In the genomic region with DNA sequence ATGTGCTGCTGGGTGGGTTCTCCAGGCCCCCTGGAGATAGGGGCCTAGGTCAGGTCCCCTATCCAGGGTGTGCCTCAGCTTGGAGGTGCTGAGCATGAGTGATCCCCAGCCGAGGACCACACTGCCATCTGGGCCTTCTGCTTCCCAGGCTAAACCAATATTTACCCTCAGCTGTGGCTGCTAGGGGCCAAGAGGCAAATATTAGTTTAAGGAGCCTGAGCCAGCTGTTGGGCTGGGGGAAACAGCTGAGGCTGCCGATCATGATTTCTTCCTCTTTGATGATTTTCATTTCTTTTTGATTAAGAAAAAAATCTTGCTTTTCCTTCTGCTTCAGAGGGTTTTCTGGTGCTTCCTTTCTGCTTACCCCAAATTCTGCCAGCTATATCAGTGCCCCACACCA, we compare ENCODE assay signal across 1 cellular context.
TF ChIP-seq lines count a peak whose summit lies in the region.

No MANE protein-coding gene starts in this region.

TF ChIP-seq in HepG2, 621 proteins besides CTCF, POLR2A, EP300 and RAD21 (continued from another document):
- TF ChIP-seq MED1 (CRISPR knock-in tag; IDR thresholded peaks at IDR 0.05), result peak; percentile 43; the same call in 1 of the 2 replicates
- TF ChIP-seq ATM (IDR thresholded peaks at IDR 0.05; ENCODE audit: borderline replicate concordance), result no peak
- TF ChIP-seq ELF3 (CRISPR knock-in tag; IDR thresholded peaks at IDR 0.05), result peak; percentile 70
- no peak for TF ChIP-seq ZNF678 (CRISPR knock-in tag; IDR thresholded peaks at IDR 0.05)
- TF ChIP-seq TARDBP (CRISPR knock-in tag; IDR thresholded peaks at IDR 0.05), result peak; percentile 74
- TF ChIP-seq, protein P1, sequence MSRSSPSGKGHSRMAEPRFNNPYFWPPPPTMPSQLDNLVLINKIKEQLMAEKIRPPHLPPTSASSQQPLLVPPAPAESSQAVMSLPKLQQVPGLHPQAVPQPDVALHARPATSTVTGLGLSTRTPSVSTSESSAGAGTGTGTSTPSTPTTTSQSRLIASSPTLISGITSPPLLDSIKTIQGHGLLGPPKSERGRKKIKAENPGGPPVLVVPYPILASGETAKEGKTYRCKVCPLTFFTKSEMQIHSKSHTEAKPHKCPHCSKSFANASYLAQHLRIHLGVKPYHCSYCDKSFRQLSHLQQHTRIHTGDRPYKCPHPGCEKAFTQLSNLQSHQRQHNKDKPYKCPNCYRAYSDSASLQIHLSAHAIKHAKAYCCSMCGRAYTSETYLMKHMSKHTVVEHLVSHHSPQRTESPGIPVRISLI (CRISPR knock-in tag; IDR thresholded peaks at IDR 0.05; ENCODE audit: borderline replicate concordance), result no peak
- no peak for TF ChIP-seq NCOR1 (IDR thresholded peaks at IDR 0.05; ENCODE audit: borderline replicate concordance, low read length)
- peak; percentile 65; the same call in 1 of the 2 replicates for TF ChIP-seq MIER3 (CRISPR knock-in tag; IDR thresholded peaks at IDR 0.05; ENCODE audit: borderline replicate concordance)
- TF ChIP-seq GATAD2A (CRISPR knock-in tag; IDR thresholded peaks at IDR 0.05), result peak; percentile 87
- peak; percentile 84; the same call in 1 of the 2 replicates for TF ChIP-seq ETV5 (CRISPR knock-in tag; IDR thresholded peaks at IDR 0.05; ENCODE audit: borderline replicate concordance)
- TF ChIP-seq, protein P2, sequence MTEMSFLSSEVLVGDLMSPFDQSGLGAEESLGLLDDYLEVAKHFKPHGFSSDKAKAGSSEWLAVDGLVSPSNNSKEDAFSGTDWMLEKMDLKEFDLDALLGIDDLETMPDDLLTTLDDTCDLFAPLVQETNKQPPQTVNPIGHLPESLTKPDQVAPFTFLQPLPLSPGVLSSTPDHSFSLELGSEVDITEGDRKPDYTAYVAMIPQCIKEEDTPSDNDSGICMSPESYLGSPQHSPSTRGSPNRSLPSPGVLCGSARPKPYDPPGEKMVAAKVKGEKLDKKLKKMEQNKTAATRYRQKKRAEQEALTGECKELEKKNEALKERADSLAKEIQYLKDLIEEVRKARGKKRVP (CRISPR knock-in tag; IDR thresholded peaks at IDR 0.05), result 0 out of 4 replicates have a peak, but pooled peaks of 1 of the 2 experiments have one; percentile 6
